ENCODE assay signal across 27 cellular contexts in genomic region chr16:82016964-82017363, GRCh38. TPM values are rescaled to one million over a fixed set of nuclear protein-coding genes. Genes with fewer than 3 reads are reported as not detected.
DNase-seq lines count a peak whose midpoint lies in the region; ATAC-seq and TF ChIP-seq lines count a peak whose summit lies in the region.
"Had no signal": no experiment of that assay in that cellular context is flagged by ENCODE, and none has a peak within 500 bp of the region (broad histone marks: within the 10 kb centered on the region; RNA-seq: fewer than 3 reads in every experiment).

No MANE protein-coding gene starts in this region.

- no peak for ATAC-seq in HG03280 (IDR thresholded peaks at IDR 0.05; ENCODE audit: unreplicated experiment)
- ATAC-seq: CD8-positive, alpha-beta T cell; stimulated activated naive CD8-positive, alpha-beta T cell treated with anti-CD3 and anti-CD28 coated beads, Interleukin-15, Interleukin-2, amounts not matched to agents 100 U/mL and 50 U/mL, for 24 hours; T-helper 17 cell had no signal

- H3K4me3 ChIP-seq in choroid plexus epithelial cell (ENCODE audit: low read depth, low read length) (no peak overlapping the region), fibroblast of pulmonary artery (replicated peaks; ENCODE audit: low read depth, low read length) (no peak overlapping the region)
- H3K4me3 ChIP-seq: dorsolateral prefrontal cortex, tibial artery had no signal

- in situ Hi-C loops in G401 (cut with HindIII; ENCODE audit: low sequenced_read_pairs): no loop called here

- DNase-seq in GM04504 (ENCODE audit: low read depth): peak; percentile 39
- peak; percentile 75 for DNase-seq in choroid plexus epithelial cell (ENCODE audit: low read depth)
- peak; percentile 40 for DNase-seq in fibroblast of pulmonary artery (ENCODE audit: low read depth)
- DNase-seq in stromal cell of bone marrow (ENCODE audit: low read depth): peak; percentile 83
- no peak for DNase-seq in G401 (ENCODE audit: low spot score)
- no peak for DNase-seq in stimulated activated CD4-positive, alpha-beta T cell treated with anti-CD3 and anti-CD28 coated beads, Interleukin-4, amount 100 ng/mL, for 4 hours
- DNase-seq: activated CD4-positive, alpha-beta T cell treated with anti-CD3 and anti-CD28 coated beads, Interleukin-2, amount 10 ng/mL, durations not matched to agents 24 days and 14 days; activated naive CD4-positive, alpha-beta T cell treated with anti-CD3 and anti-CD28 coated beads, Interleukin-2, amount 50 U/mL, for 16 hours; AML-193; aorta; CD8-positive, alpha-beta T cell; central memory CD4-positive, alpha-beta T cell; dorsolateral prefrontal cortex; GDM1; heart left ventricle; left cardiac atrium; NCI-H1436; NCI-H2107; NCI-H524 treated with DMSO at 0.1 percent for 48 hours; right cardiac atrium; stimulated activated naive CD8-positive, alpha-beta T cell treated with anti-CD3 and anti-CD28 coated beads, Interleukin-15, Interleukin-2, amounts not matched to agents 100 U/mL and 50 U/mL, for 24 hours; T-helper 17 cell; tibial artery had no signal

- TF ChIP-seq CTCF in choroid plexus epithelial cell (conservative IDR thresholded peaks at IDR 0.05; ENCODE audit: low read depth, low read length) (no peak), fibroblast of pulmonary artery (IDR thresholded peaks at IDR 0.05; ENCODE audit: low read length, missing control alignments) (no peak)

RNA-seq across cellular contexts. Expression of gene SDR42E1, which starts 5.7 kb away (rescaled TPM):
- total RNA-seq in G401 (2014; rRNA removed; shearing (Covaris generic)): under 0.01 TPM in 1 of 2 replicates, not detected in the other
- total RNA-seq: H4, neural crest cell, SK-MEL-5 had no signal

RNA-seq across cellular contexts. Expression of gene HSD17B2, which starts 18.1 kb away (rescaled TPM):
- total RNA-seq in G401 (2014; rRNA removed; shearing (Covaris generic)): 1.7 and 3.9 TPM in 2 replicates
- total RNA-seq: activated CD4-positive, alpha-beta T cell treated with anti-CD3 and anti-CD28 coated beads, Interleukin-2, amount 10 ng/mL, durations not matched to agents 24 days and 14 days; aorta; CD8-positive, alpha-beta T cell; heart left ventricle; left cardiac atrium; neural crest cell; right cardiac atrium; SK-MEL-5; T-helper 17 cell had no signal

Comparison
In these comparisons a context has a peak if more than half of its experiments do, and no peak if none do; other contexts are left out.
1. DNase-seq: peak in GM04504 (single experiment), choroid plexus epithelial cell (single experiment), fibroblast of pulmonary artery (single experiment) and stromal cell of bone marrow (single experiment); none in G401 (single experiment) and stimulated activated CD4-positive, alpha-beta T cell treated with anti-CD3 and anti-CD28 coated beads, Interleukin-4, amount 100 ng/mL, for 4 hours (0 of 2).